ENCODE assay signal across 9 cellular contexts in the genomic region with DNA sequence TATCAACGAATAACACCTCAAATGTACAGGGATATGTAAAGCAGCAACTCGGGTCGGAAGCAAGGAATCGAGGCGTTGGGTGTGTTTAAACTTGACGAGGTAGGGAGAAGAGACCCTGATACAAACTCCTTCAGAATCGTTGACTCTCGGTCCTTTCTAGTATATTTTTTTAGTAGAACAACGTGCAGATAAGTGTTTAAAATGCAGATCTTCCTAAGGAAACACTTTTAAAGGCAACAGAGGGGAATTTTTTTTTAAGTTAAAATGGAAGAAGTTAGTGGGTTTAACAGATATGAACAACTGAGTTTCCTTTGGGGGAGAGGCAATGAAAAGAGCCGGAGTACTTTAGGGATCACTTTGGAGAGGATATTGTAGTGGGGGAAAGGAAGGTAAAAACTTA. TPM values are rescaled to one million over a fixed set of nuclear protein-coding genes. Genes with fewer than 3 reads are reported as not detected.
DNase-seq lines count a peak whose midpoint lies in the region; TF ChIP-seq lines count a peak whose summit lies in the region.
"Had no signal": no experiment of that assay in that cellular context is flagged by ENCODE, and none has a peak within 500 bp of the region (broad histone marks: within the 10 kb centered on the region; RNA-seq: fewer than 3 reads in every experiment).

No MANE protein-coding gene starts in this region.

- no peaks in the 10 kb centered on the region for H3K36me3 Mint-ChIP-seq in MCF 10A (ENCODE audit: insufficient read depth, unreplicated experiment)

- H3K4me1 ChIP-seq in A673 (ENCODE audit: insufficient read depth, low read length, poor library complexity, severe bottlenecking) (peaks cover 21% of the 10 kb centered on the region), HUES48 (ENCODE audit: control insufficient read depth, insufficient read depth, low read length) (peaks cover 19% of the 10 kb centered on the region), muscle layer of colon (ENCODE audit: insufficient read depth, low read length) (peaks cover 30% of the 10 kb centered on the region)

- no peaks in the 10 kb centered on the region for H3K9me3 Mint-ChIP-seq in MCF 10A (ENCODE audit: unreplicated experiment)

- H3K36me3 ChIP-seq in A673 (ENCODE audit: insufficient read depth, low read length, poor library complexity, severe bottlenecking) (no peaks in the 10 kb centered on the region), HUES48 (ENCODE audit: control insufficient read depth, insufficient read depth, low read length) (peaks cover 18% of the 10 kb centered on the region), muscle layer of colon (ENCODE audit: insufficient read depth, low read length) (no peaks in the 10 kb centered on the region)

- peak overlapping the region; percentile 96 for H3K4me3 Mint-ChIP-seq in MCF 10A (ENCODE audit: unreplicated experiment)

- BruUV-seq in A673 (replicated peaks; lab: Mats Ljungman, UMichigan), result no TSS peak
- TSS peak; percentile 80 for BruUV-seq in MCF 10A (replicated peaks; lab: Mats Ljungman, UMichigan)

- CTCF ChIA-PET in A673 (lab: Charles Lee) (no interaction called here), MCF 10A (lab: Yijun Ruan, JAX) (interaction anchor here (0.7 kb wide), 3 partner anchors 190 to 384 kb away, joined by 3 to 4 read pairs (median 3); no protein-coding TSS in a partner anchor), GM10248 (lab: Yijun Ruan, JAX) (interaction anchor here (1.5 kb wide), 1 partner anchor 15 kb away, joined by 3 read pairs; no protein-coding TSS in a partner anchor)

- H3K4me1 Mint-ChIP-seq in MCF 10A (ENCODE audit: insufficient read depth, unreplicated experiment), result peaks cover 25% of the 10 kb centered on the region

- no peaks in the 10 kb centered on the region for H3K9me3 ChIP-seq in A673 (ENCODE audit: low read depth, low read length, poor library complexity, severe bottlenecking)
- no peaks in the 10 kb centered on the region for H3K9me3 ChIP-seq in HUES48 (ENCODE audit: control insufficient read depth, insufficient read depth, low read length)
- H3K9me3 ChIP-seq in muscle layer of colon (ENCODE audit: low read length), result no peaks in the 10 kb centered on the region

- H3K27ac ChIP-seq in A673 (ENCODE audit: low read depth, low read length, poor library complexity, severe bottlenecking) (peak overlapping the region; percentile 89), HUES48 (ENCODE audit: low read depth, low read length) (peak overlapping the region; percentile 99), muscle layer of colon (ENCODE audit: low read depth, low read length) (peak overlapping the region; percentile 98)

- H3K27ac Mint-ChIP-seq in MCF 10A (ENCODE audit: low read depth, unreplicated experiment), result peak overlapping the region; percentile 99

- H3K27me3 Mint-ChIP-seq in MCF 10A (ENCODE audit: insufficient read depth, unreplicated experiment), result no peaks in the 10 kb centered on the region

- TF ChIP-seq CTCF in A673 (conservative IDR thresholded peaks at IDR 0.05; ENCODE audit: low read depth, low read length) (no peak), MCF 10A (IDR thresholded peaks at IDR 0.05; ENCODE audit: unreplicated experiment) (no peak), GM20000 (IDR thresholded peaks at IDR 0.05; ENCODE audit: extremely low read depth, missing control alignments) (no peak), GM10248 (IDR thresholded peaks at IDR 0.05; ENCODE audit: control extremely low read depth, extremely low read depth, low read depth, missing control alignments) (no peak)

- POLR2A ChIA-PET in A673 (lab: Charles Lee; ENCODE audit: low non-redundant PET) (interaction anchor here (0.7 kb wide), 1 partner anchor 803 kb away, joined by 3 read pairs; no protein-coding TSS in a partner anchor), MCF 10A (lab: Yijun Ruan, JAX) (interaction anchor here (0.5 to 8.9 kb wide), 22 partner anchors 10 to 783 kb away, joined by 3 to 124 read pairs (median 3); partner anchors contain the start of genes ARL14 and PPM1L), GM10248 (lab: Yijun Ruan, JAX) (no interaction called here)

- intact Hi-C loops in A673 (cut with micrococcal nuclease; ENCODE audit: unreplicated experiment) (loop anchor here (5.0 kb wide), 1 partner anchor 191 kb away; the partner anchor contains the start of gene PPM1L), MCF 10A (cut with micrococcal nuclease) (loop anchor here (2.0 to 5.0 kb wide), 3 partner anchors 111 to 856 kb away; partner anchors contain the start of gene ARL14)

- DNase-seq in A673 (ENCODE audit: low spot score) (no peak), MCF 10A (ENCODE audit: unreplicated experiment) (no peak), RKO (ENCODE audit: low spot score) (no peak), GM20000 (ENCODE audit: low spot score) (no peak), GM10248 (ENCODE audit: extremely low spot score) (no peak), NCI-H2081 treated with DMSO at 0.1 percent for 48 hours (lab: John Stamatoyannopoulos, UW) (no peak)
- DNase-seq: midbrain had no signal

- H3K9ac ChIP-seq in HUES48 (ENCODE audit: low read depth, low read length) (no peak overlapping the region), muscle layer of colon (ENCODE audit: low read length) (peak overlapping the region; percentile 94)

- H3K27me3 ChIP-seq in A673 (replicated peaks; ENCODE audit: insufficient read depth, low read depth, low read length, poor library complexity) (no peaks in the 10 kb centered on the region), HUES48 (ENCODE audit: control insufficient read depth, insufficient read depth, low read length) (no peaks in the 10 kb centered on the region), muscle layer of colon (ENCODE audit: control insufficient read depth in 1 of 2, insufficient read depth in 2 of 2, low read length in 2 of 2) (no peaks in the 10 kb centered on the region)

- H3K4me3 ChIP-seq in A673 (ENCODE audit: low read depth, low read length, poor library complexity, severe bottlenecking) (peak overlapping the region; percentile 60), HUES48 (ENCODE audit: low read depth, low read length) (peak overlapping the region; percentile 71), muscle layer of colon (ENCODE audit: low read depth in 1 of 2, low read length in 2 of 2) (peak overlapping the region; percentile 86 to 96)

RNA-seq across cellular contexts. Expression of gene KPNA4, which starts 1.1 kb away (rescaled TPM):
- total RNA-seq in A673 (2021), result 85.7 and 88.5 TPM in 2 replicates
- total RNA-seq in MCF 10A (2022), result 85.9 and 127 TPM in 2 replicates
